In the genomic region with DNA sequence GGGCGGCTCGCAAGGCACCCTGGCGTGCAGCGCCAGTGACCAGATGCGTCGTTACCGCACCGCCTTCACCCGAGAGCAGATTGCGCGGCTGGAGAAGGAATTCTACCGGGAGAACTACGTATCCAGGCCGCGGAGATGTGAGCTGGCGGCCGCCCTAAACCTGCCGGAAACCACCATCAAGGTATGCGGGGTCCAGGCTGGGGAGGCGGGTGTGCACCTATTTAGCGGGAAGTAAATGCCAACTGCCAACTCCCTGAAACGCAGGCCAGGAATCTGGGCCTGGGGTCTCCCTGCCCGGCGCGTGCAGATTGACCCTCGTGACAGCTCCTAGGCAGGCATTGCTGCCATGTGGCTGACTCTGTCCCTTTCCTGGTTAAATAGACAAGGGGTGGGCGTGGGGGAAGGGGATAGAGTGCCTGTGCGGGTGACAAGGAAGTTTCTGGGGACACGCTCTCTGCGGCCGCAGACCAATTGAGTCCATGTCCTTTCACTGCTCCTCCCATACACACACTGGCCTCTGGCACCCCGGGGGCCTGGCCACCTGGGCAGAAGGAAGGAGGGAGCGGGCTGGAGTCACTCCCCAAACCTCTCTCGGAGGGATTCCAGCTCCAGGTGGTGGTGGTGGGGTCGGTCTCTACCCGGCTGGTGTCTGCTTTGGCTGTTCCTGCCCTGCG, we compare ENCODE assay signal across 14 cellular contexts. TPM values are rescaled to one million over a fixed set of nuclear protein-coding genes. Genes with fewer than 3 reads are reported as not detected.
A peak's percentile ranks its signal among the peaks of the same experiment; 100 is the strongest.
DNase-seq lines count a peak whose midpoint lies in the region; ATAC-seq and TF ChIP-seq lines count a peak whose summit lies in the region.
"Had no signal": no experiment of that assay in that cellular context is flagged by ENCODE, and none has a peak within 500 bp of the region (broad histone marks: within the 10 kb centered on the region; RNA-seq: fewer than 3 reads in every experiment).

No MANE protein-coding gene starts in this region.

- intact Hi-C loops in breast epithelium (cut with DNase I; ENCODE audit: low total_unique reads), result no loop called here

- TF ChIP-seq CTCF in breast epithelium (IDR thresholded peaks at IDR 0.05) (no peak), BE2C (IDR thresholded peaks at IDR 0.05; ENCODE audit: low read depth, low read length) (no peak)

- H2BK120ac ChIP-seq in mesendoderm (ENCODE audit: low read depth, low read length), result no peak overlapping the region

- H3K79me2 ChIP-seq in mesendoderm (ENCODE audit: control insufficient read depth, insufficient read depth, low read length), result peaks cover 50% of the 10 kb centered on the region

- peak overlapping the region; percentile 28; the same call in 1 of the 2 replicates for H3K4me3 ChIP-seq in HUES48 (ENCODE audit: low read depth, low read length)
- peak overlapping the region in 2 of 3 donors; percentile 35 to 66 for H3K4me3 ChIP-seq in breast epithelium
- peak overlapping the region; percentile 54 for H3K4me3 ChIP-seq in mesendoderm (ENCODE audit: low read length)
- no peak overlapping the region for H3K4me3 ChIP-seq in BE2C (ENCODE audit: low read depth, low read length)

- H3K27ac Mint-ChIP-seq in stimulated activated naive B cell treated with anti-CD40 and anti-IgM and Interleukin-4, amounts not matched to agents 10 μg/mL and 1 μg/mL and 100 μg/mL, for 72 hours, result peak overlapping the region; percentile 81
- H3K27ac Mint-ChIP-seq: stimulated activated naive CD8-positive, alpha-beta T cell treated with anti-CD3 and anti-CD28 coated beads, Interleukin-15, Interleukin-2, amounts not matched to agents 100 ng/mL and 50 ng/mL, for 24 hours had no signal

- H2BK5ac ChIP-seq in mesendoderm (ENCODE audit: low read length), result peak overlapping the region; percentile 29

- H2BK15ac ChIP-seq in mesendoderm (replicated peaks; ENCODE audit: low read depth), result no peak overlapping the region

- peaks cover 0 to 7% of the 10 kb centered on the region in 2 donors for H3K9me3 Mint-ChIP-seq in stimulated activated naive B cell treated with anti-CD40 and anti-IgM and Interleukin-4, amounts not matched to agents 10 μg/mL and 1 μg/mL and 100 μg/mL, for 72 hours
- H3K9me3 Mint-ChIP-seq: stimulated activated naive CD8-positive, alpha-beta T cell treated with anti-CD3 and anti-CD28 coated beads, Interleukin-15, Interleukin-2, amounts not matched to agents 100 ng/mL and 50 ng/mL, for 24 hours; T-helper 1 cell treated with Interleukin-12 subunit alpha and Interleukin-12 subunit beta and Interleukin-4 antibody, amounts not matched to agents 30 μg/mL and 1 μg/mL, for 36 hours had no signal

- ATAC-seq in stimulated activated naive B cell treated with anti-CD40 and anti-IgM and Interleukin-4, amounts not matched to agents 10 μg/mL and 1 μg/mL and 100 μg/mL, for 72 hours (replicated peaks), result no peak
- no peak for ATAC-seq in GM19351 (IDR thresholded peaks at IDR 0.05; ENCODE audit: unreplicated experiment)

- peaks cover 86 to 95% of the 10 kb centered on the region in 2 donors for H3K27me3 Mint-ChIP-seq in stimulated activated naive B cell treated with anti-CD40 and anti-IgM and Interleukin-4, amounts not matched to agents 10 μg/mL and 1 μg/mL and 100 μg/mL, for 72 hours

- peak overlapping the region; percentile 88 for H3K4me2 ChIP-seq in mesendoderm (ENCODE audit: low read length)

- DNase-seq in breast epithelium (ENCODE audit: low spot score in 2 of 2) (no peak), mesendoderm (peak; percentile 54), BE2C (no peak), RPMI8226 (no peak)
- DNase-seq in stimulated activated naive B cell treated with anti-CD40 and anti-IgM and Interleukin-4, amounts not matched to agents 10 μg/mL and 1 μg/mL and 100 μg/mL, for 72 hours, result no peak
- DNase-seq: activated effector memory CD4-positive, alpha-beta T cell treated with Interleukin-2 at 50 U/mL for 16 hours; heart left ventricle; NCI-H1048 had no signal

- no peak overlapping the region for H4K8ac ChIP-seq in mesendoderm (ENCODE audit: low read depth, low read length)

- peaks cover 28 to 46% of the 10 kb centered on the region in 2 donors for H3K4me1 Mint-ChIP-seq in stimulated activated naive B cell treated with anti-CD40 and anti-IgM and Interleukin-4, amounts not matched to agents 10 μg/mL and 1 μg/mL and 100 μg/mL, for 72 hours

- H3K79me1 ChIP-seq in mesendoderm (ENCODE audit: low read length), result peaks cover 9% of the 10 kb centered on the region

- peak overlapping the region; percentile 26 for H3K4ac ChIP-seq in mesendoderm (ENCODE audit: low read depth, low read length)

- peak overlapping the region; percentile 31 to 34 for H3K4me3 Mint-ChIP-seq in stimulated activated naive B cell treated with anti-CD40 and anti-IgM and Interleukin-4, amounts not matched to agents 10 μg/mL and 1 μg/mL and 100 μg/mL, for 72 hours
- H3K4me3 Mint-ChIP-seq: stimulated activated naive CD8-positive, alpha-beta T cell treated with anti-CD3 and anti-CD28 coated beads, Interleukin-15, Interleukin-2, amounts not matched to agents 100 ng/mL and 50 ng/mL, for 24 hours; T-helper 1 cell treated with Interleukin-12 subunit alpha and Interleukin-12 subunit beta and Interleukin-4 antibody, amounts not matched to agents 30 μg/mL and 1 μg/mL, for 36 hours had no signal

- H2AK5ac ChIP-seq in mesendoderm (ENCODE audit: low read length), result no peak overlapping the region

- peaks cover 100% of the 10 kb centered on the region for H3K27me3 ChIP-seq in HUES48 (ENCODE audit: control insufficient read depth, insufficient read depth, low read length)
- H3K27me3 ChIP-seq in breast epithelium, result peaks cover 21 to 100% of the 10 kb centered on the region in 2 donors
- H3K27me3 ChIP-seq in mesendoderm (ENCODE audit: insufficient read depth, low read length, poor library complexity), result peaks cover 2% of the 10 kb centered on the region
- peaks cover 100% of the 10 kb centered on the region for H3K27me3 ChIP-seq in BE2C

- H3K9me3 ChIP-seq in HUES48 (ENCODE audit: control insufficient read depth, insufficient read depth, low read length) (no peaks in the 10 kb centered on the region), breast epithelium (no peaks in the 10 kb centered on the region), BE2C (no peaks in the 10 kb centered on the region)
- H3K9me3 ChIP-seq: heart left ventricle had no signal

- peak overlapping the region; percentile 12 for H3K18ac ChIP-seq in mesendoderm (ENCODE audit: low read length)

- H3K36me3 Mint-ChIP-seq in stimulated activated naive B cell treated with anti-CD40 and anti-IgM and Interleukin-4, amounts not matched to agents 10 μg/mL and 1 μg/mL and 100 μg/mL, for 72 hours, result peaks cover 5 to 9% of the 10 kb centered on the region in 2 donors

- no peaks in the 10 kb centered on the region for H3K36me3 ChIP-seq in HUES48 (ENCODE audit: control insufficient read depth, insufficient read depth, low read length)
- no peaks in the 10 kb centered on the region for H3K36me3 ChIP-seq in breast epithelium
- H3K36me3 ChIP-seq in mesendoderm (ENCODE audit: control insufficient read depth, insufficient read depth, low read length), result no peaks in the 10 kb centered on the region
- H3K36me3 ChIP-seq in BE2C, result no peaks in the 10 kb centered on the region
- H3K36me3 ChIP-seq: heart left ventricle had no signal

- peak overlapping the region; percentile 88 for H3K56ac ChIP-seq in mesendoderm (ENCODE audit: low read length)

- H3K4me1 ChIP-seq in HUES48 (ENCODE audit: control insufficient read depth, insufficient read depth, low read length), result peaks cover 42% of the 10 kb centered on the region
- H3K4me1 ChIP-seq in breast epithelium, result peaks cover 8 to 20% of the 10 kb centered on the region in 2 donors
- H3K4me1 ChIP-seq in mesendoderm (ENCODE audit: control insufficient read depth, low read depth, low read length), result peaks cover 14% of the 10 kb centered on the region
- no peaks in the 10 kb centered on the region for H3K4me1 ChIP-seq in BE2C

- no CpG with 5 or more reads among the region's 37 CpGs for WGBS in mesendoderm (ENCODE audit: extremely low coverage, insufficient coverage, low lambda C conversion rate)

- TF ChIP-seq POLR2A in breast epithelium (IDR thresholded peaks at IDR 0.05), result no peak

- H3K27ac ChIP-seq in HUES48 (ENCODE audit: low read depth, low read length) (no peak overlapping the region), breast epithelium (no peak overlapping the region), mesendoderm (ENCODE audit: low read depth, low read length) (no peak overlapping the region)
- H3K27ac ChIP-seq: heart left ventricle had no signal

- peak overlapping the region; percentile 32 for H3K23ac ChIP-seq in mesendoderm (ENCODE audit: low read length)

- H3K9ac ChIP-seq in HUES48 (ENCODE audit: low read depth, low read length) (no peak overlapping the region), mesendoderm (ENCODE audit: low read length) (peak overlapping the region; percentile 95)

- H4K5ac ChIP-seq in mesendoderm (ENCODE audit: low read length), result no peak overlapping the region

RNA-seq across cellular contexts. Expression of a gene that starts 2.7 kb away (rescaled TPM):
- not detected for total RNA-seq in breast epithelium
- 32.8 TPM for polyA plus RNA-seq in mesendoderm (2013, experiment 1 of 2)
- 29.6 TPM for polyA plus RNA-seq in mesendoderm (2013, experiment 2 of 2)
- polyA plus RNA-seq in BE2C (2012; ENCODE audit: insufficient read depth, insufficient read length, low read depth), result not detected
- total RNA-seq: heart left ventricle, lung microvascular endothelial cell, renal cortical epithelial cell had no signal
- polyA plus RNA-seq: heart left ventricle had no signal

RNA-seq across cellular contexts. Expression of a gene that starts 45.4 kb away (rescaled TPM):
- total RNA-seq in breast epithelium, result under 1 TPM in 2 of 3 donors, not detected in 1; 0.16 to 0.33 TPM
- 0.04 TPM for polyA plus RNA-seq in mesendoderm (2013, experiment 1 of 2)
- polyA plus RNA-seq in mesendoderm (2013, experiment 2 of 2), result 0.06 TPM
- not detected for polyA plus RNA-seq in BE2C (2012; ENCODE audit: insufficient read depth, insufficient read length, low read depth)
- total RNA-seq: heart left ventricle, lung microvascular endothelial cell had no signal
- polyA plus RNA-seq: heart left ventricle had no signal
